In the genomic region with DNA sequence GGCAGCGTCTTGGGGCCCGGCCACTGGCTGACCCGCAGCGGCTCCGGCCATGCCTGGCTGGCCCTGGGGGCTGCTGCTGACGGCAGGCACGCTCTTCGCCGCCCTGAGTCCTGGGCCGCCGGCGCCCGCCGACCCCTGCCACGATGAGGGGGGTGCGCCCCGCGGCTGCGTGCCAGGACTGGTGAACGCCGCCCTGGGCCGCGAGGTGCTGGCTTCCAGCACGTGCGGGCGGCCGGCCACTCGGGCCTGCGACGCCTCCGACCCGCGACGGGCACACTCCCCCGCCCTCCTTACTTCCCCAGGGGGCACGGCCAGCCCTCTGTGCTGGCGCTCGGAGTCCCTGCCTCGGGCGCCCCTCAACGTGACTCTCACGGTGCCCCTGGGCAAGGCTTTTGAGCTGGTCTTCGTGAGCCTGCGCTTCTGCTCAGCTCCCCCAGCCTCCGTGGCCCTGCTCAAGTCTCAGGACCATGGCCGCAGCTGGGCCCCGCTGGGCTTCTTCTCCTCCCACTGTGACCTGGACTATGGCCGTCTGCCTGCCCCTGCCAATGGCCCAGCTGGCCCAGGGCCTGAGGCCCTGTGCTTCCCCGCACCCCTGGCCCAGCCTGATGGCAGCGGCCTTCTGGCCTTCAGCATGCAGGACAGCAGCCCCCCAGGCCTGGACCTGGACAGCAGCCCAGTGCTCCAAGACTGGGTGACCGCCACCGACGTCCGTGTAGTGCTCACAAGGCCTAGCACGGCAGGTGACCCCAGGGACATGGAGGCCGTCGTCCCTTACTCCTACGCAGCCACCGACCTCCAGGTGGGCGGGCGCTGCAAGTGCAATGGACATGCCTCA, we compare ENCODE assay signal across 9 cellular contexts. TPM values are rescaled to one million over a fixed set of nuclear protein-coding genes. Genes with fewer than 3 reads are reported as not detected.
DNase-seq lines count a peak whose midpoint lies in the region; ATAC-seq and TF ChIP-seq lines count a peak whose summit lies in the region.
"Had no signal": no experiment of that assay in that cellular context is flagged by ENCODE, and none has a peak within 500 bp of the region (broad histone marks: within the 10 kb centered on the region; RNA-seq: fewer than 3 reads in every experiment).

No MANE protein-coding gene starts in this region.

- H3K4me3 ChIP-seq in BJ (ENCODE audit: low read depth, low read length) (peak overlapping the region; percentile 17), colonic mucosa (peak overlapping the region; percentile 11), mucosa of descending colon (no peak overlapping the region)

- H3K27ac Mint-ChIP-seq in mesothelial cell of epicardium = no peak overlapping the region
- H3K27ac Mint-ChIP-seq: activated CD8-positive, alpha-beta T cell treated with anti-CD3 and anti-CD28 coated beads for 36 hours had no signal

- no peak overlapping the region for H3K9ac ChIP-seq in colonic mucosa (ENCODE audit: low read depth in 2 of 2, low read length in 2 of 2)

- no peaks in the 10 kb centered on the region for H3K36me3 Mint-ChIP-seq in mesothelial cell of epicardium

- H3K27me3 Mint-ChIP-seq in mesothelial cell of epicardium (ENCODE audit: low read depth) = no peaks in the 10 kb centered on the region

- CTCF ChIA-PET in BJ (lab: Yijun Ruan, JAX) = interaction anchor here (1.1 kb wide), 1 partner anchor 11 kb away, joined by 3 read pairs; no protein-coding TSS in a partner anchor

- no peaks in the 10 kb centered on the region for H3K9me3 Mint-ChIP-seq in mesothelial cell of epicardium
- H3K9me3 Mint-ChIP-seq: activated CD8-positive, alpha-beta T cell treated with anti-CD3 and anti-CD28 coated beads for 36 hours had no signal

- H3K27ac ChIP-seq in colonic mucosa = no peak overlapping the region

- peaks cover 17% of the 10 kb centered on the region for H3K4me1 ChIP-seq in colonic mucosa
- peaks cover 43% of the 10 kb centered on the region for H3K4me1 ChIP-seq in mucosa of descending colon (ENCODE audit: low read depth)

- DNase-seq in BJ (ENCODE audit: low read depth) (no peak), colonic mucosa (no peak), mesothelial cell of epicardium (ENCODE audit: low spot score in 2 of 2, unreplicated experiment in 2 of 2) (peak in 1 of 2 experiments; percentile 15), mucosa of descending colon (no peak), iPS-NIHi7 (ENCODE audit: extremely low spot score) (no peak), GDM1 (lab: John Stamatoyannopoulos, UW) (no peak), HPDE6-E6E7 (ENCODE audit: extremely low spot score) (no peak)

- peaks cover 32% of the 10 kb centered on the region for H3K4me1 Mint-ChIP-seq in mesothelial cell of epicardium

- H3K27me3 ChIP-seq in BJ (ENCODE audit: control insufficient read depth, insufficient read depth, low read length) (no peaks in the 10 kb centered on the region), colonic mucosa (peaks cover 62% of the 10 kb centered on the region)

- H3K36me3 ChIP-seq in BJ (ENCODE audit: control insufficient read depth, insufficient read depth, low read length) (no peaks in the 10 kb centered on the region; the same call in 1 of the 2 replicates), colonic mucosa (no peaks in the 10 kb centered on the region), mucosa of descending colon (ENCODE audit: low read depth) (no peaks in the 10 kb centered on the region)

- peak overlapping the region; percentile 49 for H3K4me3 Mint-ChIP-seq in mesothelial cell of epicardium

- TF ChIP-seq RAD21 in Ishikawa (IDR thresholded peaks at IDR 0.05; ENCODE audit: low read depth) = no peak

- TF ChIP-seq CTCF in BJ (IDR thresholded peaks at IDR 0.05; ENCODE audit: insufficient read depth, low read depth, low read length) (no peak), colonic mucosa (IDR thresholded peaks at IDR 0.05) (no peak), mesothelial cell of epicardium (IDR thresholded peaks at IDR 0.05; ENCODE audit: unreplicated experiment) (no peak), mucosa of descending colon (IDR thresholded peaks at IDR 0.05) (no peak)

- POLR2A ChIA-PET in BJ (lab: Charles Lee) = no interaction called here

- no peak for ATAC-seq in mucosa of descending colon

- intact Hi-C loops in colonic mucosa (cut with DNase I) = no loop called here
- intact Hi-C loops in mucosa of descending colon (cut with DNase I, micrococcal nuclease) = no loop called here

- H3K9me3 ChIP-seq in colonic mucosa (no peaks in the 10 kb centered on the region), mucosa of descending colon (no peaks in the 10 kb centered on the region)

- no peak for TF ChIP-seq EP300 in Ishikawa (IDR thresholded peaks at IDR 0.05; ENCODE audit: borderline replicate concordance)

TF ChIP-seq in Ishikawa, 13 proteins besides CTCF, POLR2A, EP300 and RAD21:
- TF ChIP-seq, protein P1, sequence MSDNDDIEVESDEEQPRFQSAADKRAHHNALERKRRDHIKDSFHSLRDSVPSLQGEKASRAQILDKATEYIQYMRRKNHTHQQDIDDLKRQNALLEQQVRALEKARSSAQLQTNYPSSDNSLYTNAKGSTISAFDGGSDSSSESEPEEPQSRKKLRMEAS (IDR thresholded peaks at IDR 0.05) = peak; percentile 84
- TF ChIP-seq YY1 (IDR thresholded peaks at IDR 0.05; ENCODE audit: low read depth) = no peak
- no peak for TF ChIP-seq CEBPB (IDR thresholded peaks at IDR 0.05)
TF ChIP-seq in Ishikawa: peak in this region for 1.

RNA-seq across cellular contexts. Expression of gene NTN3, which starts 0.8 kb away (rescaled TPM):
- 0.09 and 0.12 TPM in 2 replicates for polyA plus RNA-seq in BJ (2011; rRNA removed)
- polyA minus RNA-seq in BJ (2011; rRNA and poly(A)+ RNA removed) = 0.24 TPM in 1 of 2 replicates, not detected in the other
- not detected for total RNA-seq in colonic mucosa
- 17.4 to 17.9 TPM (median 17.5 TPM) in 3 replicates for total RNA-seq in mesothelial cell of epicardium
- under 1 TPM in 1 of 3 donors, not detected in 2; 0.44 TPM for total RNA-seq in mucosa of descending colon
- total RNA-seq: activated CD8-positive, alpha-beta T cell treated with anti-CD3 and anti-CD28 coated beads for 36 hours had no signal

RNA-seq across cellular contexts. Expression of gene TBC1D24, which starts 3.1 kb away (rescaled TPM):
- 6.0 and 9.2 TPM in 2 replicates for polyA plus RNA-seq in BJ (2011; rRNA removed)
- 12.1 and 12.5 TPM in 2 replicates for polyA minus RNA-seq in BJ (2011; rRNA and poly(A)+ RNA removed)
- total RNA-seq in colonic mucosa = 10 to 100 TPM in 1 of 2 donors, 1 to 10 TPM in 1; 8.4 to 15.8 TPM
- 24.2 to 25.0 TPM (median 24.7 TPM) in 3 replicates for total RNA-seq in mesothelial cell of epicardium
- 10 to 100 TPM in 1 of 3 donors, 1 to 10 TPM in 2; 6.9 to 14.3 (median 8.5) TPM for total RNA-seq in mucosa of descending colon

RNA-seq across cellular contexts. Expression of gene TEDC2, which starts 12.0 kb away (rescaled TPM):
- 2.2 and 3.7 TPM in 2 replicates for polyA plus RNA-seq in BJ (2011; rRNA removed)
- polyA minus RNA-seq in BJ (2011; rRNA and poly(A)+ RNA removed) = 2.2 and 2.7 TPM in 2 replicates
- total RNA-seq in colonic mucosa (10 to 100 TPM in 1 of 2 donors, 1 to 10 TPM in 1; 2.4 to 24.0 TPM), mesothelial cell of epicardium (14.5 to 16.0 TPM (median 14.7 TPM) in 3 replicates), mucosa of descending colon (1 to 10 TPM; 1.1 to 5.5 (median 2.8) TPM)

RNA-seq across cellular contexts. Expression of gene ATP6V0C, which starts 41.9 kb away (rescaled TPM):
- 15.4 and 32.9 TPM in 2 replicates for polyA plus RNA-seq in BJ (2011; rRNA removed)
- polyA minus RNA-seq in BJ (2011; rRNA and poly(A)+ RNA removed) = 15.9 and 57.4 TPM in 2 replicates
- total RNA-seq in colonic mucosa = 100 to 1,000 TPM; 240 to 336 TPM
- 143 to 151 TPM (median 149 TPM) in 3 replicates for total RNA-seq in mesothelial cell of epicardium
- 100 to 1,000 TPM; 171 to 261 (median 201) TPM for total RNA-seq in mucosa of descending colon

RNA-seq across cellular contexts. Expression of gene CCNF, which starts 42.6 kb away (rescaled TPM):
- 4.5 and 7.1 TPM in 2 replicates for polyA plus RNA-seq in BJ (2011; rRNA removed)
- 19.1 and 21.0 TPM in 2 replicates for polyA minus RNA-seq in BJ (2011; rRNA and poly(A)+ RNA removed)
- total RNA-seq in colonic mucosa = 10 to 100 TPM in 1 of 2 donors, 1 to 10 TPM in 1; 8.6 to 38.2 TPM
- total RNA-seq in mesothelial cell of epicardium = 15.2 to 17.4 TPM (median 16.7 TPM) in 3 replicates
- 10 to 100 TPM in 1 of 3 donors, 1 to 10 TPM in 2; 3.4 to 12.7 (median 3.7) TPM for total RNA-seq in mucosa of descending colon

Comparison
In these comparisons a context has a peak if more than half of its experiments do, and no peak if none do; other contexts are left out.
1. RNA of gene NTN3, which starts 0.8 kb away (total RNA-seq): 17.4 to 17.9 TPM in mesothelial cell of epicardium; 0.44 TPM in mucosa of descending colon and not detected in colonic mucosa; every median in the first group is over 10 times any median in the second.